Comparison of ENCODE assay signal across 26 cellular contexts in genomic region chr22:48240165-48240934, GRCh38.
DNase-seq lines count a peak whose midpoint lies in the region; ATAC-seq and TF ChIP-seq lines count a peak whose summit lies in the region.
"Had no signal": no experiment of that assay in that cellular context is flagged by ENCODE, and none has a peak within 500 bp of the region (broad histone marks: within the 10 kb centered on the region; RNA-seq: fewer than 3 reads in every experiment).

No MANE protein-coding gene starts in this region.

- DNase-seq in cardiac septum (ENCODE audit: low spot score) (peak; percentile 22), heart left ventricle (no peak), ecto neural progenitor cell (ENCODE audit: low spot score) (peak; percentile 61), type B pancreatic cell (ENCODE audit: extremely low spot score, unreplicated experiment) (peak; percentile 52), LoVo (ENCODE audit: low spot score) (no peak), GM23248 (no peak), NCI-H2029 (lab: John Stamatoyannopoulos, UW) (no peak)
- DNase-seq: activated CD4-positive, alpha-beta memory T cell treated with anti-CD3 and anti-CD28 coated beads, Interleukin-2, amount 10 ng/mL, durations not matched to agents 7 days and 5 days; activated CD4-positive, CD25-positive, alpha-beta regulatory T cell treated with anti-CD3 and anti-CD28 coated beads, Interleukin-2, amount 50 U/mL, for 72 hours; activated naive CD8-positive, alpha-beta T cell treated with anti-CD3 and anti-CD28 coated beads, Interleukin-2, amount 10 ng/mL, durations not matched to agents 7 days and 5 days; central memory CD4-positive, alpha-beta T cell; dermis blood vessel endothelial cell; left ventricle myocardium superior; midbrain; NCI-H1092 treated with DMSO at 0.1 percent for 48 hours; NCI-H2081; NCI-H345; NCI-H82; transverse colon had no signal

- H3K27me3 ChIP-seq in heart left ventricle (peaks cover 0 to 51% (median 0%) of the 10 kb centered on the region in 9 donors), neural cell (ENCODE audit: insufficient read depth, low read depth, low read length) (no peaks in the 10 kb centered on the region), GM23248 (replicated peaks; ENCODE audit: insufficient read depth) (no peaks in the 10 kb centered on the region)
- H3K27me3 ChIP-seq: transverse colon had no signal

- H3K4me1 ChIP-seq in heart left ventricle, result no peaks in the 10 kb centered on the region
- no peaks in the 10 kb centered on the region for H3K4me1 ChIP-seq in GM23248 (ENCODE audit: insufficient read depth)
- H3K4me1 ChIP-seq: A549, prostate gland, SJSA1, transverse colon had no signal

- no peak overlapping the region for H3K4me3 Mint-ChIP-seq in type B pancreatic cell
- H3K4me3 Mint-ChIP-seq: activated CD4-positive, alpha-beta memory T cell treated with anti-CD3 and anti-CD28 coated beads, Interleukin-2, amount 10 ng/mL, durations not matched to agents 7 days and 5 days; activated naive CD8-positive, alpha-beta T cell treated with anti-CD3 and anti-CD28 coated beads, Interleukin-2, amount 10 ng/mL, durations not matched to agents 7 days and 5 days; B cell; IgD-negative memory B cell; naive thymus-derived CD8-positive, alpha-beta T cell had no signal

- H4K20me1 ChIP-seq in neural cell (ENCODE audit: insufficient read depth) (no peaks in the 10 kb centered on the region), GM23248 (ENCODE audit: insufficient read depth) (no peaks in the 10 kb centered on the region)

- H3K36me3 Mint-ChIP-seq in type B pancreatic cell, result no peaks in the 10 kb centered on the region
- H3K36me3 Mint-ChIP-seq: activated naive CD8-positive, alpha-beta T cell treated with anti-CD3 and anti-CD28 coated beads, Interleukin-2, amount 10 ng/mL, durations not matched to agents 7 days and 5 days; IgD-negative memory B cell; naive thymus-derived CD8-positive, alpha-beta T cell had no signal

- H3K36me3 ChIP-seq in heart left ventricle, result no peaks in the 10 kb centered on the region
- no peaks in the 10 kb centered on the region for H3K36me3 ChIP-seq in neural cell (ENCODE audit: insufficient read depth, low read length)
- H3K36me3 ChIP-seq in GM23248 (ENCODE audit: low read depth), result no peaks in the 10 kb centered on the region
- H3K36me3 ChIP-seq: prostate gland, SJSA1, transverse colon had no signal

- H3F3A ChIP-seq in neural cell (ENCODE audit: insufficient read depth, low read length, poor library complexity, severe bottlenecking) (peaks cover 3% of the 10 kb centered on the region), GM23248 (ENCODE audit: insufficient read depth) (no peaks in the 10 kb centered on the region)

- WGBS in heart left ventricle, 4 donors, result 22 to 28% (median 24%) methylated on average over 13 of the region's 13 CpGs
- 38 to 41% methylated on average over 13 of the region's 13 CpGs for WGBS in GM23248 (ENCODE audit: low coverage in 1 of 2, low lambda C conversion rate in 2 of 2, missing lambda C conversion rate in 2 of 2), 2 experiments

- no peak for ATAC-seq in heart left ventricle
- ATAC-seq: A549; left ventricle myocardium superior; naive thymus-derived CD8-positive, alpha-beta T cell had no signal

- H3K9ac ChIP-seq in neural cell (ENCODE audit: low read length) (no peak overlapping the region), GM23248 (no peak overlapping the region)

- in situ Hi-C loops in GM23248 (cut with MboI), result no loop called here

- no peaks in the 10 kb centered on the region for H3K9me3 Mint-ChIP-seq in type B pancreatic cell
- H3K9me3 Mint-ChIP-seq: activated CD4-positive, alpha-beta memory T cell treated with anti-CD3 and anti-CD28 coated beads, Interleukin-2, amount 10 ng/mL, durations not matched to agents 7 days and 5 days; activated naive CD8-positive, alpha-beta T cell treated with anti-CD3 and anti-CD28 coated beads, Interleukin-2, amount 10 ng/mL, durations not matched to agents 7 days and 5 days had no signal

- H3K79me2 ChIP-seq in neural cell (replicated peaks; ENCODE audit: insufficient read depth, low read length) (no peaks in the 10 kb centered on the region), GM23248 (ENCODE audit: insufficient read depth) (no peaks in the 10 kb centered on the region)

- TF ChIP-seq CTCF in heart left ventricle (IDR thresholded peaks at IDR 0.05) (no peak), neural cell (IDR thresholded peaks at IDR 0.05; ENCODE audit: poor library complexity, severe bottlenecking) (no peak), type B pancreatic cell (conservative IDR thresholded peaks at IDR 0.05) (no peak)

- peaks cover 18% of the 10 kb centered on the region for H3K4me1 Mint-ChIP-seq in type B pancreatic cell (ENCODE audit: unreplicated experiment)
- H3K4me1 Mint-ChIP-seq: IgD-negative memory B cell had no signal

- peak overlapping the region; percentile 19 for H2AFZ ChIP-seq in neural cell (ENCODE audit: low read depth, low read length)
- H2AFZ ChIP-seq in GM23248, result no peak overlapping the region

- intact Hi-C loops in cardiac septum (cut with DNase I), result no loop called here
- intact Hi-C loops in heart left ventricle (cut with DNase I), result no loop called here

- H3K27ac ChIP-seq in heart left ventricle (no peak overlapping the region), neural cell (ENCODE audit: low read length) (no peak overlapping the region), GM23248 (no peak overlapping the region)
- H3K27ac ChIP-seq: A549, prostate gland, SJSA1, transverse colon had no signal

- no peaks in the 10 kb centered on the region for H3K9me2 ChIP-seq in neural cell (ENCODE audit: insufficient read depth, low read length)
- H3K9me2 ChIP-seq in GM23248 (ENCODE audit: insufficient read depth), result no peaks in the 10 kb centered on the region

- H3K27ac Mint-ChIP-seq in type B pancreatic cell, result no peak overlapping the region
- H3K27ac Mint-ChIP-seq: activated CD4-positive, alpha-beta memory T cell treated with anti-CD3 and anti-CD28 coated beads, Interleukin-2, amount 10 ng/mL, durations not matched to agents 7 days and 5 days; activated naive CD8-positive, alpha-beta T cell treated with anti-CD3 and anti-CD28 coated beads, Interleukin-2, amount 10 ng/mL, durations not matched to agents 7 days and 5 days; B cell had no signal

- H3K27me3 Mint-ChIP-seq in type B pancreatic cell, result peaks cover 36% of the 10 kb centered on the region
- H3K27me3 Mint-ChIP-seq: activated CD4-positive, alpha-beta memory T cell treated with anti-CD3 and anti-CD28 coated beads, Interleukin-2, amount 10 ng/mL, durations not matched to agents 7 days and 5 days had no signal

- TF ChIP-seq RAD21 in neural cell (conservative IDR thresholded peaks at IDR 0.05), result no peak

- H3K9me3 ChIP-seq in heart left ventricle (no peaks in the 10 kb centered on the region), neural cell (ENCODE audit: low read length) (no peaks in the 10 kb centered on the region), GM23248 (ENCODE audit: low read depth) (no peaks in the 10 kb centered on the region)
- H3K9me3 ChIP-seq: A549, prostate gland, SJSA1, transverse colon had no signal

- TF ChIP-seq POLR2A in heart left ventricle (IDR thresholded peaks at IDR 0.05), result no peak

- no peak overlapping the region for H3K4me3 ChIP-seq in heart left ventricle
- no peak overlapping the region for H3K4me3 ChIP-seq in neural cell (ENCODE audit: low read length)
- no peak overlapping the region for H3K4me3 ChIP-seq in GM23248
- H3K4me3 ChIP-seq: A549, prostate gland, SJSA1, transverse colon had no signal

- H3K4me2 ChIP-seq in neural cell (ENCODE audit: low read length) (no peak overlapping the region), GM23248 (ENCODE audit: unreplicated experiment) (no peak overlapping the region)
- H3K4me2 ChIP-seq: A549 had no signal

- TF ChIP-seq EP300 in neural cell (conservative IDR thresholded peaks at IDR 0.05; ENCODE audit: poor library complexity, severe bottlenecking), result no peak

TF ChIP-seq in neural cell, 6 proteins besides CTCF, POLR2A, EP300 and RAD21:
- TF ChIP-seq TAF1 (IDR thresholded peaks at IDR 0.05; ENCODE audit: low read depth) (no peak), POLR2AphosphoS5 (IDR thresholded peaks at IDR 0.05) (peak; percentile 7), REST (IDR thresholded peaks at IDR 0.05; ENCODE audit: borderline replicate concordance) (no peak), SMC3 (conservative IDR thresholded peaks at IDR 0.05; ENCODE audit: poor library complexity) (no peak), EZH2 (IDR thresholded peaks at IDR 0.05; ENCODE audit: borderline replicate concordance, insufficient read depth, low read length, poor library complexity, severe bottlenecking) (no peak)

Comparison
In these comparisons a context has a peak if more than half of its experiments do, and no peak if none do; other contexts are left out.
1. DNase-seq: peak in cardiac septum (single experiment), ecto neural progenitor cell (single experiment) and type B pancreatic cell (single experiment); none in heart left ventricle (0 of 5), LoVo (single experiment), GM23248 (single experiment) and NCI-H2029 (single experiment).